ENCODE assay signal across 10 cellular contexts in genomic region chr2:97911210-97911921, GRCh38.
DNase-seq lines count a peak whose midpoint lies in the region; ATAC-seq and TF ChIP-seq lines count a peak whose summit lies in the region.
"Had no signal": no experiment of that assay in that cellular context is flagged by ENCODE, and none has a peak within 500 bp of the region (broad histone marks: within the 10 kb centered on the region; RNA-seq: fewer than 3 reads in every experiment).

No MANE protein-coding gene starts in this region.

- TF ChIP-seq CTCF in lung (IDR thresholded peaks at IDR 0.05; ENCODE audit: control extremely low read depth, extremely low read depth) (no peak), Calu3 (IDR thresholded peaks at IDR 0.05; ENCODE audit: unreplicated experiment) (no peak), A673 (conservative IDR thresholded peaks at IDR 0.05; ENCODE audit: low read depth, low read length) (no peak)

- no peaks in the 10 kb centered on the region for H3K79me2 ChIP-seq in Karpas-422 (ENCODE audit: low read length)

- no TSS peak for BruUV-seq in Calu3 (replicated peaks; lab: Mats Ljungman, UMichigan)
- BruUV-seq in A673 (replicated peaks; lab: Mats Ljungman, UMichigan), result no TSS peak

- no peaks in the 10 kb centered on the region for H3K36me3 Mint-ChIP-seq in Calu3 (ENCODE audit: insufficient read depth, unreplicated experiment)

- POLR2A ChIA-PET in A673 (lab: Charles Lee; ENCODE audit: low non-redundant PET), result no interaction called here

- H3K4me3 ChIP-seq in lung (no peak overlapping the region), Karpas-422 (ENCODE audit: low read length) (no peak overlapping the region), A673 (ENCODE audit: low read depth, low read length, poor library complexity, severe bottlenecking) (no peak overlapping the region)
- H3K4me3 ChIP-seq: transverse colon had no signal

- H3K4me1 ChIP-seq in lung (ENCODE audit: control insufficient read depth in 2 of 2, insufficient read depth in 2 of 2, low read length in 2 of 2), result peaks cover 3 to 13% of the 10 kb centered on the region in 2 donors
- H3K4me1 ChIP-seq in Karpas-422 (ENCODE audit: low read length), result peaks cover 25% of the 10 kb centered on the region
- H3K4me1 ChIP-seq in A673 (ENCODE audit: insufficient read depth, low read length, poor library complexity, severe bottlenecking), result no peaks in the 10 kb centered on the region

- H3K27ac Mint-ChIP-seq in Calu3 (ENCODE audit: unreplicated experiment), result no peak overlapping the region

- peaks cover 2% of the 10 kb centered on the region for H3K9me3 Mint-ChIP-seq in Calu3 (ENCODE audit: low read depth, unreplicated experiment)

- peaks cover 12% of the 10 kb centered on the region for H4K20me1 ChIP-seq in Karpas-422 (ENCODE audit: insufficient read depth, low read depth, low read length)

- H3K27ac ChIP-seq in lung (ENCODE audit: low read depth in 1 of 2, low read length in 1 of 2), result no peak overlapping the region
- H3K27ac ChIP-seq in Karpas-422 (ENCODE audit: low read length), result no peak overlapping the region
- no peak overlapping the region for H3K27ac ChIP-seq in A673 (ENCODE audit: low read depth, low read length, poor library complexity, severe bottlenecking)

- no peak overlapping the region for H2AFZ ChIP-seq in Karpas-422 (ENCODE audit: low read length)

- peak; percentile 82 for ATAC-seq in GM18517 (IDR thresholded peaks at IDR 0.05; ENCODE audit: unreplicated experiment)
- ATAC-seq in HG02623 (IDR thresholded peaks at IDR 0.05; ENCODE audit: unreplicated experiment), result peak; percentile 39
- peak; percentile 47 for ATAC-seq in lung (ENCODE audit: insufficient read depth, low FRiP score)

- WGBS in lung, 2 donors, result 50 to 66% methylated on average over 4 of the region's 4 CpGs

- peaks cover 13% of the 10 kb centered on the region for H3K4me1 Mint-ChIP-seq in Calu3 (ENCODE audit: low read depth, unreplicated experiment)
- H3K4me1 Mint-ChIP-seq: neural crest cell had no signal

- H3K36me3 ChIP-seq in lung (ENCODE audit: control insufficient read depth in 2 of 2, insufficient read depth in 2 of 2, low read length in 2 of 2), result peaks cover 2 to 3% of the 10 kb centered on the region in 2 donors
- H3K36me3 ChIP-seq in Karpas-422 (ENCODE audit: insufficient read depth, low read length), result no peaks in the 10 kb centered on the region
- no peaks in the 10 kb centered on the region for H3K36me3 ChIP-seq in A673 (ENCODE audit: insufficient read depth, low read length, poor library complexity, severe bottlenecking)
- H3K36me3 ChIP-seq: transverse colon had no signal

- H3K27me3 Mint-ChIP-seq in Calu3 (ENCODE audit: unreplicated experiment), result no peaks in the 10 kb centered on the region

- no peaks in the 10 kb centered on the region for H3K9me2 ChIP-seq in Karpas-422 (replicated peaks; ENCODE audit: insufficient read depth, low read length)

- DNase-seq in NCI-H226, result peak; percentile 80
- no peak for DNase-seq in lung (ENCODE audit: low spot score)
- no peak for DNase-seq in Ammon's horn (ENCODE audit: low spot score)
- DNase-seq in Calu3, result no peak
- no peak for DNase-seq in Karpas-422
- DNase-seq in A673 (ENCODE audit: low spot score), result no peak
- DNase-seq: transverse colon had no signal

- CTCF ChIA-PET in Calu3 (lab: Charles Lee), result no interaction called here
- CTCF ChIA-PET in A673 (lab: Charles Lee), result no interaction called here

- no peaks in the 10 kb centered on the region for H3K27me3 ChIP-seq in lung (ENCODE audit: control insufficient read depth, insufficient read depth)
- H3K27me3 ChIP-seq in Karpas-422 (ENCODE audit: low read length), result no peaks in the 10 kb centered on the region
- H3K27me3 ChIP-seq in A673 (replicated peaks; ENCODE audit: insufficient read depth, low read depth, low read length, poor library complexity), result no peaks in the 10 kb centered on the region
- H3K27me3 ChIP-seq: transverse colon had no signal

- intact Hi-C loops in Calu3 (cut with micrococcal nuclease; ENCODE audit: unreplicated experiment) (no loop called here), A673 (cut with micrococcal nuclease; ENCODE audit: unreplicated experiment) (no loop called here)

- H3K4me2 ChIP-seq in Karpas-422 (ENCODE audit: low read depth, low read length, poor library complexity, severe bottlenecking), result no peak overlapping the region

- no peak overlapping the region for H3K9ac ChIP-seq in Karpas-422 (ENCODE audit: low read length)

- H3K4me3 Mint-ChIP-seq in Calu3 (ENCODE audit: low read depth, unreplicated experiment), result no peak overlapping the region
- H3K4me3 Mint-ChIP-seq: neural crest cell had no signal

- H3K9me3 ChIP-seq in lung (ENCODE audit: control insufficient read depth in 2 of 2, insufficient read depth in 1 of 2, low read length in 1 of 2) (no peaks in the 10 kb centered on the region), Karpas-422 (ENCODE audit: low read length) (no peaks in the 10 kb centered on the region), A673 (ENCODE audit: low read depth, low read length, poor library complexity, severe bottlenecking) (no peaks in the 10 kb centered on the region)
- H3K9me3 ChIP-seq: transverse colon had no signal
